In the genomic region with DNA sequence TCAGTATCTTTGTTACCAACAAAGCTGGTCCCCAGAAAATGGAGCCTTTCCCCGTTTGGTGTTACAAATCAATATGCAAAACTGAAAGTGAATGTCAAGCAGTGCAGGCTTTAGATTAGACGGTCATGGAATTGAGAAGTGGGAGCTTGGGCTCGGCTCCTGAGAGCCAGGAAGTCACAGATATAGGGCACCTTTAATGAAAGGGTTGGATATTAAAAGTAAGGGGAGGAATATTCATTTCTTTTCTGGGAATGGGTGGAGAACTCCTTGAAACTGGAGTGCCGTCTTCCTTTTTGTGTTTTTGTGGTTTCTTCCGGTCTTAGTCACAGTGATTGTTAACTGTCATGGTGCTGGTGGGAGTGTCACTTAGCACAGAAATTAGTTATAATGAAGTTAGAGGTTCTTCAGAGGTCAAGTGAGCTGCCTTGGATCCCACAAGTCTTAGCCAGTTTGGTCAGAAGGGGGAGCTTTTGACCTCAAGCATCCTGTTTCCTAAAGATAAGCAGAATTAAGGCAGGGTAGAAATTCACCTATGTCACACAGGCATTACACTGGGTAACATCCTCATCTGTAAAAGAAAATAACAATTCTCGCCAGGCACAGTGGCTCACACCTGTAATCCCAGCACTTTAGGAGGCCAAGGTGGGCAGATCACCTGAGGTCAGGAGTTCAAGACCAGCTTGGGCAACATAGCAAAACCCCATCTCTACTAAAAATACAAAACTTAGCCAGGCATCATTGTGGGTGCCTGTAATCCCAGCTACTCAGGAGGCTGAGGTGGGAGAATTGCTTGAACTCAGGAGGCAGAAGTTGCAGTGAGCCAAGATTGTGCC, we compare ENCODE assay signal across 9 cellular contexts. TPM values are rescaled to one million over a fixed set of nuclear protein-coding genes. Genes with fewer than 3 reads are reported as not detected.
DNase-seq lines count a peak whose midpoint lies in the region; ATAC-seq, FAIRE-seq and TF ChIP-seq lines count a peak whose summit lies in the region.
"Had no signal": no experiment of that assay in that cellular context is flagged by ENCODE, and none has a peak within 500 bp of the region (broad histone marks: within the 10 kb centered on the region; RNA-seq: fewer than 3 reads in every experiment).

No MANE protein-coding gene starts in this region.

- FAIRE-seq in urothelium cell line (lab: Jason Lieb, UNC): no peak
- FAIRE-seq: A204.1 had no signal

- H3K4me3 ChIP-seq in cardiac fibroblast (replicated peaks in 1 of 2; ENCODE audit: low read depth in 2 of 2, low read length in 2 of 2) (peak overlapping the region; percentile 1 to 13), mesodermal cell (ENCODE audit: extremely low read depth, insufficient read depth, low read length, poor library complexity, severe bottlenecking) (no peak overlapping the region)

- peak overlapping the region; percentile 71 for H3K27ac ChIP-seq in mesodermal cell (ENCODE audit: low read depth, low read length, severe bottlenecking)

- H3K36me3 ChIP-seq in mesodermal cell (ENCODE audit: control insufficient read depth, insufficient read depth, low read length): no peaks in the 10 kb centered on the region

- no peaks in the 10 kb centered on the region for H3K4me1 ChIP-seq in mesodermal cell (ENCODE audit: control insufficient read depth, insufficient read depth, low read length, poor library complexity, severe bottlenecking)

- DNase-seq in NCI-H2029 (lab: John Stamatoyannopoulos, UW) (peak; percentile 70), NCI-H2029 treated with DMSO at 0.1 percent for 48 hours (lab: John Stamatoyannopoulos, UW) (no peak), SKM-1 treated with dmso at 0.1 percent for 144 hours (lab: John Stamatoyannopoulos, UW; ENCODE audit: unreplicated experiment) (peak; percentile 86), cardiac fibroblast (ENCODE audit: low read depth in 2 of 2) (peak; percentile 55 to 68), urothelium cell line (ENCODE audit: low spot score) (peak; percentile 33), NCI-H82 treated with DMSO at 0.1 percent for 48 hours (lab: John Stamatoyannopoulos, UW; ENCODE audit: unreplicated experiment) (no peak)

- no peak for TF ChIP-seq CTCF in cardiac fibroblast (IDR thresholded peaks at IDR 0.05; ENCODE audit: low read depth, low read length)

- WGBS in mesodermal cell (ENCODE audit: insufficient coverage in 2 of 2), 2 experiments: 70 to 77% methylated on average over 5 to 6 of the region's 6 CpGs

- ATAC-seq in HG03103 (IDR thresholded peaks at IDR 0.05; ENCODE audit: low read depth, unreplicated experiment): peak; percentile 52

- no peaks in the 10 kb centered on the region for H3K9me3 ChIP-seq in mesodermal cell (ENCODE audit: control insufficient read depth, low read length)

RNA-seq across cellular contexts. Expression of a gene that starts 9.6 kb away (rescaled TPM):
- 985 TPM for polyA plus RNA-seq in mesodermal cell (2013, experiment 1 of 2)
- 970 TPM for polyA plus RNA-seq in mesodermal cell (2013, experiment 2 of 2)

RNA-seq across cellular contexts. Expression of a gene that starts 33.0 kb away (rescaled TPM):
- not detected for polyA plus RNA-seq in mesodermal cell (2013, experiment 1 of 2)
- polyA plus RNA-seq in mesodermal cell (2013, experiment 2 of 2): not detected

RNA-seq across cellular contexts. Expression of a gene that starts 54.7 kb away (rescaled TPM):
- 0.37 TPM for polyA plus RNA-seq in mesodermal cell (2013, experiment 1 of 2)
- polyA plus RNA-seq in mesodermal cell (2013, experiment 2 of 2): not detected

RNA-seq across cellular contexts. Expression of a gene that starts 55.3 kb away (rescaled TPM):
- 0.77 TPM for polyA plus RNA-seq in mesodermal cell (2013, experiment 1 of 2)
- 0.51 TPM for polyA plus RNA-seq in mesodermal cell (2013, experiment 2 of 2)

Comparison
In these comparisons a context has a peak if more than half of its experiments do, and no peak if none do; other contexts are left out.
1. DNase-seq: peak in NCI-H2029 (single experiment), SKM-1 treated with dmso at 0.1 percent for 144 hours (single experiment), cardiac fibroblast (2 of 2) and urothelium cell line (single experiment); none in NCI-H2029 treated with DMSO at 0.1 percent for 48 hours (single experiment) and NCI-H82 treated with DMSO at 0.1 percent for 48 hours (single experiment).